ENCODE assay signal across 10 cellular contexts in genomic region chr5:131355972-131356528, GRCh38.
A peak's percentile ranks its signal among the peaks of the same experiment; 100 is the strongest.
DNase-seq lines count a peak whose midpoint lies in the region; ATAC-seq, FAIRE-seq and TF ChIP-seq lines count a peak whose summit lies in the region.
"Had no signal": no experiment of that assay in that cellular context is flagged by ENCODE, and none has a peak within 500 bp of the region (broad histone marks: within the 10 kb centered on the region; RNA-seq: fewer than 3 reads in every experiment).

No MANE protein-coding gene starts in this region.

- H3K9me3 Mint-ChIP-seq in activated CD4-positive, alpha-beta T cell treated with anti-CD3 and anti-CD28 coated beads, Interleukin-2, amount 10 ng/mL, durations not matched to agents 24 days and 14 days, result no peaks in the 10 kb centered on the region
- H3K9me3 Mint-ChIP-seq in activated naive CD8-positive, alpha-beta T cell treated with anti-CD3 and anti-CD28 coated beads, Interleukin-2, amount 50 U/mL, for 24 hours, result no peaks in the 10 kb centered on the region

- no peaks in the 10 kb centered on the region for H3K36me3 ChIP-seq in parathyroid adenoma (ENCODE audit: control insufficient read depth, insufficient read depth, low read length)

- H3K4me3 ChIP-seq in parathyroid adenoma (ENCODE audit: low read depth, low read length), result no peak overlapping the region
- H3K4me3 ChIP-seq: SJSA1 had no signal

- DNase-seq in activated CD4-positive, alpha-beta T cell treated with anti-CD3 and anti-CD28 coated beads, Interleukin-2, amount 10 ng/mL, durations not matched to agents 24 days and 14 days, result no peak
- no peak for DNase-seq in activated CD4-positive, alpha-beta T cell treated with anti-CD3 and anti-CD28 coated beads for 4 hours
- no peak for DNase-seq in activated naive CD8-positive, alpha-beta T cell treated with anti-CD3 and anti-CD28 coated beads, Interleukin-2, amount 50 U/mL, for 24 hours
- no peak for DNase-seq in caudate nucleus (lab: John Stamatoyannopoulos, UW)
- no peak for DNase-seq in urothelium cell line (ENCODE audit: low spot score)
- DNase-seq: NCI-H1092 treated with DMSO at 0.1 percent for 48 hours had no signal

- no peaks in the 10 kb centered on the region for H3K79me2 ChIP-seq in parathyroid adenoma

- H3K27ac Mint-ChIP-seq in activated CD4-positive, alpha-beta T cell treated with anti-CD3 and anti-CD28 coated beads, Interleukin-2, amount 10 ng/mL, durations not matched to agents 24 days and 14 days, result peak overlapping the region; percentile 90
- H3K27ac Mint-ChIP-seq in activated naive CD8-positive, alpha-beta T cell treated with anti-CD3 and anti-CD28 coated beads, Interleukin-2, amount 50 U/mL, for 24 hours, result peak overlapping the region; percentile 80

- intact Hi-C loops in activated CD4-positive, alpha-beta T cell treated with anti-CD3 and anti-CD28 coated beads, Interleukin-2, amount 10 ng/mL, durations not matched to agents 24 days and 14 days (cut with micrococcal nuclease), result loop anchor here (2.0 to 5.0 kb wide), 3 partner anchors 27 to 67 kb away; no protein-coding TSS in a partner anchor

- ATAC-seq in HG03095 (IDR thresholded peaks at IDR 0.05; ENCODE audit: unreplicated experiment) (peak; percentile 43), GM21526 (IDR thresholded peaks at IDR 0.05; ENCODE audit: low FRiP score, unreplicated experiment) (no peak)
- ATAC-seq in activated naive CD8-positive, alpha-beta T cell treated with anti-CD3 and anti-CD28 coated beads, Interleukin-2, amount 50 U/mL, for 24 hours, result no peak

- H3K4me1 ChIP-seq in parathyroid adenoma, result peaks cover 3% of the 10 kb centered on the region

- no peaks in the 10 kb centered on the region for H3K9me3 ChIP-seq in parathyroid adenoma (ENCODE audit: control insufficient read depth, low read length)
- H3K9me3 ChIP-seq: SJSA1 had no signal

- TF ChIP-seq CTCF in parathyroid adenoma (IDR thresholded peaks at IDR 0.05), result no peak

- H3K36me3 Mint-ChIP-seq in activated CD4-positive, alpha-beta T cell treated with anti-CD3 and anti-CD28 coated beads, Interleukin-2, amount 10 ng/mL, durations not matched to agents 24 days and 14 days (ENCODE audit: low read depth), result peaks cover 28% of the 10 kb centered on the region
- peaks cover 22% of the 10 kb centered on the region for H3K36me3 Mint-ChIP-seq in activated naive CD8-positive, alpha-beta T cell treated with anti-CD3 and anti-CD28 coated beads, Interleukin-2, amount 50 U/mL, for 24 hours (ENCODE audit: low read depth)

- no peak overlapping the region for H3K9ac ChIP-seq in parathyroid adenoma

- H3K27ac ChIP-seq in parathyroid adenoma (no peak overlapping the region), caudate nucleus (ENCODE audit: low read depth, low read length) (no peak overlapping the region)
- H3K27ac ChIP-seq: SJSA1 had no signal

- H2AFZ ChIP-seq in parathyroid adenoma, result no peak overlapping the region

- H3K4me3 Mint-ChIP-seq in activated CD4-positive, alpha-beta T cell treated with anti-CD3 and anti-CD28 coated beads, Interleukin-2, amount 10 ng/mL, durations not matched to agents 24 days and 14 days, result no peak overlapping the region
- H3K4me3 Mint-ChIP-seq in activated naive CD8-positive, alpha-beta T cell treated with anti-CD3 and anti-CD28 coated beads, Interleukin-2, amount 50 U/mL, for 24 hours, result no peak overlapping the region

- H3K27me3 ChIP-seq in parathyroid adenoma (ENCODE audit: control insufficient read depth, insufficient read depth, low read length), result no peaks in the 10 kb centered on the region
- H3K27me3 ChIP-seq: SJSA1 had no signal

- peak overlapping the region; percentile 40 for H3K4me2 ChIP-seq in parathyroid adenoma (ENCODE audit: low read length)

- FAIRE-seq in urothelium cell line (lab: Jason Lieb, UNC), result no peak

- peaks cover 38% of the 10 kb centered on the region for H3K4me1 Mint-ChIP-seq in activated CD4-positive, alpha-beta T cell treated with anti-CD3 and anti-CD28 coated beads, Interleukin-2, amount 10 ng/mL, durations not matched to agents 24 days and 14 days
- peaks cover 55% of the 10 kb centered on the region for H3K4me1 Mint-ChIP-seq in activated naive CD8-positive, alpha-beta T cell treated with anti-CD3 and anti-CD28 coated beads, Interleukin-2, amount 50 U/mL, for 24 hours

- H3K27me3 Mint-ChIP-seq in activated CD4-positive, alpha-beta T cell treated with anti-CD3 and anti-CD28 coated beads, Interleukin-2, amount 10 ng/mL, durations not matched to agents 24 days and 14 days, result no peaks in the 10 kb centered on the region
- no peaks in the 10 kb centered on the region for H3K27me3 Mint-ChIP-seq in activated naive CD8-positive, alpha-beta T cell treated with anti-CD3 and anti-CD28 coated beads, Interleukin-2, amount 50 U/mL, for 24 hours
